Comparison of ENCODE assay signal across 14 cellular contexts in the genomic region with DNA sequence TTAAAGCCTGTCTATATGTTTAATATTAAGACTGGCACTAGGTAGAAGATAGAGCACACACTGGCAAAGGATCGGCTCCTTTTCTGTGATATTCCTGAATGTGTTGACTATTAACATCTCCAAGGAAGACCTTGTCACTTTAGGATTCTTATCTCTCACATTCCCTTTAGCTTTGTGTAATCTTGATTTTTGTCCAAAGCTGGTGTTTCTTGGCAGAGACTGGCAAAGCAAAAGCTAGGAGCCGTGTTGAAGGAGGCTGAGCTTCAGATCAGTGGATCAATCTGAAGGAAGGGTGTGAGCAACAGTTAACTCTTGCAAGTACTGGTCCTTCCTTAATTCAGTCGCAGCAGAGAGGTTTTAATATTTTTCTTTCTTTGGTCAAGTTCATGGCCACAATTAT.
"Had no signal": no experiment of that assay in that cellular context is flagged by ENCODE, and none has a peak within 500 bp of the region (broad histone marks: within the 10 kb centered on the region; RNA-seq: fewer than 3 reads in every experiment).

No MANE protein-coding gene starts in this region.

- H3K36me3 ChIP-seq: gastroesophageal sphincter had no signal

- DNase-seq: activated CD4-positive, alpha-beta T cell treated with anti-CD3 and anti-CD28 coated beads, Interleukin-2, amount 10 ng/mL, durations not matched to agents 7 days and 5 days; activated CD4-positive, CD25-positive, alpha-beta regulatory T cell; activated naive CD4-positive, alpha-beta T cell; activated naive CD8-positive, alpha-beta T cell treated with anti-CD3 and anti-CD28 coated beads, Interleukin-2, amount 10 ng/mL, durations not matched to agents 7 days and 5 days; dermis blood vessel endothelial cell; islet precursor cell; stimulated activated CD4-positive, alpha-beta T cell treated with anti-CD3 and anti-CD28 coated beads, Interleukin-4, amount 100 ng/mL, for 24 hours; stimulated activated naive CD4-positive, alpha-beta T cell; SW 1271 had no signal

- H3K4me1 Mint-ChIP-seq: activated CD4-positive, alpha-beta T cell treated with anti-CD3 and anti-CD28 coated beads, Interleukin-2, amount 10 ng/mL, durations not matched to agents 7 days and 5 days; activated naive CD8-positive, alpha-beta T cell treated with anti-CD3 and anti-CD28 coated beads, Interleukin-2, amount 10 ng/mL, durations not matched to agents 7 days and 5 days had no signal

- H3K27ac ChIP-seq: hepatocyte, skin epidermis had no signal

- H3K27ac Mint-ChIP-seq: activated CD4-positive, alpha-beta T cell treated with anti-CD3 and anti-CD28 coated beads, Interleukin-2, amount 10 ng/mL, durations not matched to agents 7 days and 5 days; activated naive CD8-positive, alpha-beta T cell treated with anti-CD3 and anti-CD28 coated beads, Interleukin-2, amount 10 ng/mL, durations not matched to agents 7 days and 5 days; activated T-helper 1 cell treated with anti-CD3 and anti-CD28 coated beads, Interleukin-12 subunit alpha, Interleukin-12 subunit beta, Interleukin-2, Interleukin-4 antibody, amounts not matched to agents 30 ng/mL and 10 ng/mL and 1 ng/mL, durations not matched to agents 14 hours and 24 hours and 36 hours had no signal

- H3K27me3 ChIP-seq: gastroesophageal sphincter, hepatocyte had no signal

- H3K27me3 Mint-ChIP-seq: activated CD4-positive, alpha-beta T cell treated with anti-CD3 and anti-CD28 coated beads, Interleukin-2, amount 10 ng/mL, durations not matched to agents 7 days and 5 days; activated naive CD8-positive, alpha-beta T cell treated with anti-CD3 and anti-CD28 coated beads, Interleukin-2, amount 10 ng/mL, durations not matched to agents 7 days and 5 days; type B pancreatic cell had no signal

- H3K9me3 Mint-ChIP-seq: activated CD4-positive, alpha-beta T cell treated with anti-CD3 and anti-CD28 coated beads, Interleukin-2, amount 10 ng/mL, durations not matched to agents 7 days and 5 days had no signal

- H3K79me2 ChIP-seq: hepatocyte had no signal

- H2AFZ ChIP-seq: hepatocyte had no signal

- H3K9me3 ChIP-seq: gastroesophageal sphincter had no signal

- H3K36me3 Mint-ChIP-seq: activated naive CD8-positive, alpha-beta T cell treated with anti-CD3 and anti-CD28 coated beads, Interleukin-2, amount 10 ng/mL, durations not matched to agents 7 days and 5 days; type B pancreatic cell had no signal

- H3K4me3 Mint-ChIP-seq: activated CD4-positive, alpha-beta T cell treated with anti-CD3 and anti-CD28 coated beads, Interleukin-2, amount 10 ng/mL, durations not matched to agents 7 days and 5 days; activated naive CD8-positive, alpha-beta T cell treated with anti-CD3 and anti-CD28 coated beads, Interleukin-2, amount 10 ng/mL, durations not matched to agents 7 days and 5 days; activated T-helper 1 cell treated with anti-CD3 and anti-CD28 coated beads, Interleukin-12 subunit alpha, Interleukin-12 subunit beta, Interleukin-2, Interleukin-4 antibody, amounts not matched to agents 30 ng/mL and 10 ng/mL and 1 ng/mL, durations not matched to agents 14 hours and 24 hours and 36 hours had no signal

- H3K4me3 ChIP-seq: gastroesophageal sphincter, hepatocyte, skin epidermis had no signal
